Comparison of ENCODE assay signal across 22 cellular contexts in the genomic region with DNA sequence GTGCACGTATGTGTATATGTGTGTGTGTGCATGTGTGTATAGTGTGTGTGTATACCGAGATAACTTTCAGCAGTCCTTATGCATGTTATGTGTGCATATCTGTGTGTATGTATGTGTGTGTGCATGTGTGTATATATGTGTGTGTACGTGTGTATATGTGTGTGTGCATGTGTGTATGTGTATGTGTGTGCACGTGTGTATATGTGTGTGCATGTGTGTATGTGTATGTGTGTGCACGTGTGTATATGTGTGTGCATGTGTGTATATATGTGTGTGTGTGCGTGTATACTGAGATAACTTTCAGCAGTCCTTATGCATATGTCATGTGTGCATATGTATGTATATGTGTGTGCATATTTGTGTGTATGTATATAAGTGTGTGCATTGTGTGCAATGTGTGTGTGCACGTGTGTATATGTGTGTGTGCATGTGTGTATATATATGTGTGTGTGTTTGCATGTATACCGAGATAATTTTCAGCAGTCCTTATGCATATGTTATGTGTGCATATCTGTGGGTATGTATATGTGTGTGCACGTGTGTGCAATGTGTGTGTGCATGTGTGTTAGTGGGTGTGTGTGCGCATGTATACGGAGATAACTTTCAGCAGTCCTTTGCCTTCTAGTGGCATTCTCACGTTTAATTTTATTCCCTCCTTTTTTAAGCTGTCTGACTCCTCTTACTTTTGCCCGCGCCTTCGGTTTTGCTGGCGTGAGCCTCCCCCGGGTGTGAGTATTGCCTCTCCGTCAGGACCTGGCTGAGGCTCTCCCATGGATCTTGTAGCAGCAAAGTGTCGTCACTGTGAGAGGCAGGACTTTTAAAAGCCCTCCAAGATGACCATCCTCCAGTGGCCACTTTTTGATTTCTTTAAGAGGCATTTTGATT.
"Had no signal": no experiment of that assay in that cellular context is flagged by ENCODE, and none has a peak within 500 bp of the region (broad histone marks: within the 10 kb centered on the region; RNA-seq: fewer than 3 reads in every experiment).

No MANE protein-coding gene starts in this region.

- H3K36me3 ChIP-seq: ascending aorta, suprapubic skin, transverse colon, vagina, WERI-Rb-1 had no signal

- H3K4me3 Mint-ChIP-seq: activated naive CD4-positive, alpha-beta T cell treated with anti-CD3 and anti-CD28 coated beads, Interleukin-2, amount 50 U/mL, for 24 hours; memory B cell; naive B cell; neural crest cell; stimulated activated naive CD8-positive, alpha-beta T cell treated with anti-CD3 and anti-CD28 coated beads, Interleukin-15, Interleukin-2, amounts not matched to agents 100 ng/mL and 50 ng/mL, for 24 hours had no signal

- H3K9me3 Mint-ChIP-seq: activated naive CD4-positive, alpha-beta T cell treated with anti-CD3 and anti-CD28 coated beads, Interleukin-2, amount 50 U/mL, for 24 hours had no signal

- H3K36me3 Mint-ChIP-seq: activated naive CD4-positive, alpha-beta T cell treated with anti-CD3 and anti-CD28 coated beads, Interleukin-2, amount 50 U/mL, for 24 hours; naive B cell had no signal

- H3K27me3 ChIP-seq: ascending aorta, suprapubic skin, transverse colon, vagina had no signal

- FAIRE-seq: endometrium had no signal

- DNase-seq: activated CD4-positive, alpha-beta T cell treated with anti-CD3 and anti-CD28 coated beads, Interleukin-2, amount 50 U/mL, for 4 hours; activated gamma-delta T cell; erythroblast; foreskin melanocyte; hypothalamus; mucosa of descending colon; naive B cell; psoas muscle; right cardiac atrium; stimulated activated CD4-positive, alpha-beta T cell treated with anti-CD3 and anti-CD28 coated beads, Interleukin-2, amount 100 ng/mL, for 48 hours; transverse colon; WERI-Rb-1 had no signal

- ATAC-seq: mucosa of descending colon, psoas muscle, right cardiac atrium had no signal

- H3K27ac ChIP-seq: ascending aorta, coronary artery, psoas muscle, skin epidermis, suprapubic skin, transverse colon, vagina, WERI-Rb-1 had no signal

- H3K27me3 Mint-ChIP-seq: activated naive CD4-positive, alpha-beta T cell treated with anti-CD3 and anti-CD28 coated beads, Interleukin-2, amount 50 U/mL, for 24 hours; memory B cell; stimulated activated naive CD8-positive, alpha-beta T cell treated with anti-CD3 and anti-CD28 coated beads, Interleukin-15, Interleukin-2, amounts not matched to agents 100 ng/mL and 50 ng/mL, for 24 hours had no signal

- H3K9me3 ChIP-seq: ascending aorta, psoas muscle, suprapubic skin, transverse colon, vagina had no signal

- H3K4me1 ChIP-seq: ascending aorta, psoas muscle, suprapubic skin, transverse colon, vagina had no signal

- H3K27ac Mint-ChIP-seq: activated naive CD4-positive, alpha-beta T cell treated with anti-CD3 and anti-CD28 coated beads, Interleukin-2, amount 50 U/mL, for 24 hours; memory B cell; naive B cell; stimulated activated naive CD8-positive, alpha-beta T cell treated with anti-CD3 and anti-CD28 coated beads, Interleukin-15, Interleukin-2, amounts not matched to agents 100 ng/mL and 50 ng/mL, for 24 hours had no signal

- H3K4me3 ChIP-seq: ascending aorta, coronary artery, mucosa of descending colon, psoas muscle, skin epidermis, suprapubic skin, transverse colon, vagina had no signal

- H3K4me1 Mint-ChIP-seq: activated naive CD4-positive, alpha-beta T cell treated with anti-CD3 and anti-CD28 coated beads, Interleukin-2, amount 50 U/mL, for 24 hours; memory B cell; naive B cell had no signal
